8 cellular contexts compared by ENCODE assay signal in the genomic region with DNA sequence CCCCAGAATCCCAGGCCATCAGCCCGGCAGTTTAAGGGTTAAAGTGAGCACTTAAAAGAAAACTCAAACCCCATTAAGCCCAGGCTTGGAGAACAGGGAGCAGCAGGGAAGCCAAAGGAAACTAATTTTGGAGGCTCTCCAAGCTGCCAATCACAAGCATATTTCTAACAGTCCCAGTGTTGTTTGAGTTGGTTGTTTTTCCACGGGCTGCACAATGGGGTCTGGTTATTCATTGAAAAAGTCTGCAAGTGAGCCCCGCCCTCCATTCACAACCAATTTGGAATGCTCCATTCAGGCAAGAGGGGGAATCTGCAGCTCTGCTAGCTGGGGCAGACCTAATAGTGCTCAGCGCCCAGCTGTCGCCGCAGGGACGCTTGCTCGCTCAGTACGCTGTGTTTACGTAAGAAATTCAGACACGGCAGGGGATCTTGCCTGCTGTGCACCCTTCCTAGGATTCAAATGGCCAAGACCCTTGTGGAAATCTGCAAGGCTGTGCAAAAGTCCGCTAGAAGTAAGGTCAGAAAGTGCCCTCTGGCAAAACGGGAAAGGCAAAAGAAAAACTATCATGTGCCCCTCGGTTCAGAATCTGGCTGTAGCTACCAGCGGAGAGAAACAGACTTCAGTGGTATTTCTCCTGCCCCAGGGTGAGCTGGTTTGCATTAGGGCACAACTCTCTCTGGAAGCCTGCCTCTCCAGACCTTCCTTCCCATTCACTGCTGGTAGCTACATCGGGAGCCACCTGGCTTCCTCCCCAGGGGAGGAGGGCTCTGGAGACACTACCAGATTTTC.
DNase-seq lines count a peak whose midpoint lies in the region; ATAC-seq lines count a peak whose summit lies in the region.

No MANE protein-coding gene starts in this region.

- no peak overlapping the region for H3K9ac ChIP-seq in rectal smooth muscle tissue (ENCODE audit: low read length)

- H3K4me1 ChIP-seq in HAP-1 (peaks cover 10% of the 10 kb centered on the region), rectal smooth muscle tissue (ENCODE audit: control insufficient read depth, insufficient read depth, low read length) (no peaks in the 10 kb centered on the region)

- H3K9me3 ChIP-seq in HAP-1 = no peaks in the 10 kb centered on the region

- DNase-seq in HAP-1 (ENCODE audit: low spot score in 2 of 2) (peak; percentile 87 to 89), NCI-H2196 (lab: John Stamatoyannopoulos, UW; ENCODE audit: unreplicated experiment) (peak; percentile 96), brain pericyte (ENCODE audit: low read depth, low spot score) (peak; percentile 98), iPS DF 19.7 (ENCODE audit: low read depth, low spot score) (peak; percentile 88)
- no peak for DNase-seq in stimulated activated CD8-positive, alpha-beta memory T cell treated with anti-CD3 and anti-CD28 coated beads, Interleukin-4, amount 100 ng/mL, for 48 hours
- no peak for DNase-seq in activated CD4-positive, alpha-beta T cell treated with anti-CD3 and anti-CD28 coated beads, Interleukin-2, amount 50 U/mL, for 4 hours

- H3K4me3 ChIP-seq in HAP-1 (peak overlapping the region; percentile 14), rectal smooth muscle tissue (ENCODE audit: low read length) (peak overlapping the region; percentile 34)

- ATAC-seq in HG03039 (IDR thresholded peaks at IDR 0.05; ENCODE audit: unreplicated experiment) = no peak

- peaks cover 5% of the 10 kb centered on the region; the same call in 1 of the 2 replicates for H3K27me3 ChIP-seq in HAP-1 (ENCODE audit: low read depth)
- H3K27me3 ChIP-seq in rectal smooth muscle tissue (ENCODE audit: control insufficient read depth, insufficient read depth, low read length) = no peaks in the 10 kb centered on the region

- in situ Hi-C loops in HAP-1 (cut with MboI; ENCODE audit: low sequenced_read_pairs) = no loop called here

- H3K36me3 ChIP-seq in HAP-1 (replicated peaks) = no peaks in the 10 kb centered on the region
- H3K36me3 ChIP-seq in rectal smooth muscle tissue (ENCODE audit: control insufficient read depth, insufficient read depth, low read length) = no peaks in the 10 kb centered on the region

- H3K27ac ChIP-seq in rectal smooth muscle tissue (ENCODE audit: low read depth, low read length) = no peak overlapping the region

Comparison
In these comparisons a context has a peak if more than half of its experiments do, and no peak if none do; other contexts are left out.
1. DNase-seq: peak in HAP-1 (2 of 2), NCI-H2196 (single experiment), brain pericyte (single experiment) and iPS DF 19.7 (single experiment); none in stimulated activated CD8-positive, alpha-beta memory T cell treated with anti-CD3 and anti-CD28 coated beads, Interleukin-4, amount 100 ng/mL, for 48 hours (single experiment) and activated CD4-positive, alpha-beta T cell treated with anti-CD3 and anti-CD28 coated beads, Interleukin-2, amount 50 U/mL, for 4 hours (0 of 2).